ENCODE assay signal across 1 cellular context in the genomic region with DNA sequence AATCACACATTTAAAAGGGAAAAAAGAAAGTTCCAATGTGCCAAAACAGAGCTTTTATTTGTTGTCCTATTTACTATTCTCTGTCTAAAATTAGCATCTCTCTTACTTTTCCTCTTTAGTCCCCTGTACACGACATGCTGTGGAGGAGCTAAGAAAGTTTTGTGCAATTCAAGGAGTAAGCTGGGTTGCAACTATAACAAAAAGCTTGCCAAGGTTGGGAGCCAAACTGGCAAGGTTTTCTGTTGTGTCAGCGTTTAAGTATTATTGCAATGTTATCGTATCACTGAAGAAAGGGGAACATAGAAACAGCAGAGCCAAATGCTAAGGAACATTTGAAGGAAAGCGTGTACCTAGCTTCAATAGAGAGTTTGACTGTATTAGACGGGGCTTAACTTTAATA.
TF ChIP-seq lines count a peak whose summit lies in the region.

No MANE protein-coding gene starts in this region.

TF ChIP-seq in SK-N-SH, 30 proteins besides CTCF, POLR2A, EP300 and RAD21 (continued from another document):
- TF ChIP-seq GABPA (IDR thresholded peaks at IDR 0.05; ENCODE audit: low read depth) (no peak), GATA2 (CRISPR knock-in tag; IDR thresholded peaks at IDR 0.05) (no peak)
